Comparison of ENCODE assay signal across 1 cellular context in the genomic region with DNA sequence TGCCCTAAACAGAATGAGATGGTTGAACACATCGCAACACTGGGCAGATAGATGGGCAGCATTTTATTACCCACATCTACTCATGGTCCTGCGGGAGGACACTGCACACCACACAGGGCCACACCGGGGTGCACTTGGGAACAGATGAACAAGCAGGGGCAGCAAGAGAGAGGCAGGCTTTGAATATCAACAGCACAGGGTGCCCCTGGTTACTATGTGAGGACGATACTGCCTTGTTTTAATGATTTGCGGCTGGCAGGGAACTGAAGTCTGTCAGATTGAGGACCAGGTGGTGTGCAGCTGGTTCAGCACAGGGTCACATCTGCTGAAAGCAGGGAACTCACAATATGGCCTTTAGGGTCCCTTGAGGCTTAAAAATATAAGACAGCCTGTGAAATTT.
A peak's percentile ranks its signal among the peaks of the same experiment; 100 is the strongest.
TF ChIP-seq lines count a peak whose summit lies in the region.

No MANE protein-coding gene starts in this region.

TF ChIP-seq in GM12878, 131 proteins besides CTCF, POLR2A, EP300 and RAD21 (continued from another document):
- TF ChIP-seq, protein P1, sequence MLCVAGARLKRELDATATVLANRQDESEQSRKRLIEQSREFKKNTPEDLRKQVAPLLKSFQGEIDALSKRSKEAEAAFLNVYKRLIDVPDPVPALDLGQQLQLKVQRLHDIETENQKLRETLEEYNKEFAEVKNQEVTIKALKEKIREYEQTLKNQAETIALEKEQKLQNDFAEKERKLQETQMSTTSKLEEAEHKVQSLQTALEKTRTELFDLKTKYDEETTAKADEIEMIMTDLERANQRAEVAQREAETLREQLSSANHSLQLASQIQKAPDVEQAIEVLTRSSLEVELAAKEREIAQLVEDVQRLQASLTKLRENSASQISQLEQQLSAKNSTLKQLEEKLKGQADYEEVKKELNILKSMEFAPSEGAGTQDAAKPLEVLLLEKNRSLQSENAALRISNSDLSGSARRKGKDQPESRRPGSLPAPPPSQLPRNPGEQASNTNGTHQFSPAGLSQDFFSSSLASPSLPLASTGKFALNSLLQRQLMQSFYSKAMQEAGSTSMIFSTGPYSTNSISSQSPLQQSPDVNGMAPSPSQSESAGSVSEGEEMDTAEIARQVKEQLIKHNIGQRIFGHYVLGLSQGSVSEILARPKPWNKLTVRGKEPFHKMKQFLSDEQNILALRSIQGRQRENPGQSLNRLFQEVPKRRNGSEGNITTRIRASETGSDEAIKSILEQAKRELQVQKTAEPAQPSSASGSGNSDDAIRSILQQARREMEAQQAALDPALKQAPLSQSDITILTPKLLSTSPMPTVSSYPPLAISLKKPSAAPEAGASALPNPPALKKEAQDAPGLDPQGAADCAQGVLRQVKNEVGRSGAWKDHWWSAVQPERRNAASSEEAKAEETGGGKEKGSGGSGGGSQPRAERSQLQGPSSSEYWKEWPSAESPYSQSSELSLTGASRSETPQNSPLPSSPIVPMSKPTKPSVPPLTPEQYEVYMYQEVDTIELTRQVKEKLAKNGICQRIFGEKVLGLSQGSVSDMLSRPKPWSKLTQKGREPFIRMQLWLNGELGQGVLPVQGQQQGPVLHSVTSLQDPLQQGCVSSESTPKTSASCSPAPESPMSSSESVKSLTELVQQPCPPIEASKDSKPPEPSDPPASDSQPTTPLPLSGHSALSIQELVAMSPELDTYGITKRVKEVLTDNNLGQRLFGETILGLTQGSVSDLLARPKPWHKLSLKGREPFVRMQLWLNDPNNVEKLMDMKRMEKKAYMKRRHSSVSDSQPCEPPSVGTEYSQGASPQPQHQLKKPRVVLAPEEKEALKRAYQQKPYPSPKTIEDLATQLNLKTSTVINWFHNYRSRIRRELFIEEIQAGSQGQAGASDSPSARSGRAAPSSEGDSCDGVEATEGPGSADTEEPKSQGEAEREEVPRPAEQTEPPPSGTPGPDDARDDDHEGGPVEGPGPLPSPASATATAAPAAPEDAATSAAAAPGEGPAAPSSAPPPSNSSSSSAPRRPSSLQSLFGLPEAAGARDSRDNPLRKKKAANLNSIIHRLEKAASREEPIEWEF (IDR thresholded peaks at IDR 0.05; ENCODE audit: insufficient replicate concordance, low read depth, low read length): no peak
- TF ChIP-seq, protein P2, sequence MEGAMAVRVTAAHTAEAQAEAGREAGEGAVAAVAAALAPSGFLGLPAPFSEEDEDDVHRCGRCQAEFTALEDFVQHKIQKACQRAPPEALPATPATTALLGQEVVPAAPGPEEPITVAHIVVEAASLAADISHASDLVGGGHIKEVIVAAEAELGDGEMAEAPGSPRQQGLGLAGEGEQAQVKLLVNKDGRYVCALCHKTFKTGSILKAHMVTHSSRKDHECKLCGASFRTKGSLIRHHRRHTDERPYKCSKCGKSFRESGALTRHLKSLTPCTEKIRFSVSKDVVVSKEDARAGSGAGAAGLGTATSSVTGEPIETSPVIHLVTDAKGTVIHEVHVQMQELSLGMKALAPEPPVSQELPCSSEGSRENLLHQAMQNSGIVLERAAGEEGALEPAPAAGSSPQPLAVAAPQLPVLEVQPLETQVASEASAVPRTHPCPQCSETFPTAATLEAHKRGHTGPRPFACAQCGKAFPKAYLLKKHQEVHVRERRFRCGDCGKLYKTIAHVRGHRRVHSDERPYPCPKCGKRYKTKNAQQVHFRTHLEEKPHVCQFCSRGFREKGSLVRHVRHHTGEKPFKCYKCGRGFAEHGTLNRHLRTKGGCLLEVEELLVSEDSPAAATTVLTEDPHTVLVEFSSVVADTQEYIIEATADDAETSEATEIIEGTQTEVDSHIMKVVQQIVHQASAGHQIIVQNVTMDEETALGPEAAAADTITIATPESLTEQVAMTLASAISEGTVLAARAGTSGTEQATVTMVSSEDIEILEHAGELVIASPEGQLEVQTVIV (IDR thresholded peaks at IDR 0.05; ENCODE audit: borderline replicate concordance, partially characterized antibody): no peak
- TF ChIP-seq EZH2 (IDR thresholded peaks at IDR 0.05; ENCODE audit: borderline replicate concordance, control insufficient read depth, low read depth, low read length) (no peak), ETV6 (conservative IDR thresholded peaks at IDR 0.05 in 1 of 2, IDR thresholded peaks at IDR 0.05 in 1 of 2; ENCODE audit: borderline replicate concordance in 1 of 2, low read depth in 1 of 2) (no peak), SRF (IDR thresholded peaks at IDR 0.05; ENCODE audit: low read depth in 2 of 2, low read length in 2 of 2) (no peak), IKZF1 (conservative IDR thresholded peaks at IDR 0.05) (peak; percentile 63; the same call in 1 of the 2 replicates)
